ENCODE assay signal across 8 cellular contexts in genomic region chr11:26331911-26332571, GRCh38. TPM values are rescaled to one million over a fixed set of nuclear protein-coding genes. Genes with fewer than 3 reads are reported as not detected.
DNase-seq lines count a peak whose midpoint lies in the region; ATAC-seq, FAIRE-seq and TF ChIP-seq lines count a peak whose summit lies in the region.

Gene ANO3 (plus strand): TSS chr11:26332130. CDS start chr11:26332276, 146 bp downstream.

- H3K36me3 Mint-ChIP-seq in endodermal cell (ENCODE audit: low read depth) = no peaks in the 10 kb centered on the region
- H3K36me3 Mint-ChIP-seq in naive thymus-derived CD8-positive, alpha-beta T cell = peaks cover 0 to 7% (median 0%) of the 10 kb centered on the region in 3 donors

- peak; percentile 51 for DNase-seq in GM10266 (ENCODE audit: extremely low spot score)
- peak; percentile 71 for DNase-seq in HTR-8/SVneo (ENCODE audit: insufficient read length, low spot score)
- DNase-seq in PC-3 = peak; percentile 63
- peak; percentile 97 for DNase-seq in endodermal cell
- DNase-seq in uterus = peak; percentile 14 to 47
- no peak for DNase-seq in naive thymus-derived CD8-positive, alpha-beta T cell

- H3K27me3 ChIP-seq in PC-3 (ENCODE audit: low read length) = peaks cover 47% of the 10 kb centered on the region
- peaks cover 8% of the 10 kb centered on the region for H3K27me3 ChIP-seq in endodermal cell (ENCODE audit: control insufficient read depth, insufficient read depth, low read length, poor library complexity, severe bottlenecking)
- H3K27me3 ChIP-seq in uterus = no peaks in the 10 kb centered on the region

- H3F3A ChIP-seq in PC-3 (ENCODE audit: low read length, unreplicated experiment) = no peaks in the 10 kb centered on the region

- BruUV-seq in PC-3 (replicated peaks; lab: Mats Ljungman, UMichigan) = no TSS peak

- peaks cover 46% of the 10 kb centered on the region for H3K27me3 Mint-ChIP-seq in endodermal cell (ENCODE audit: insufficient read depth)
- H3K27me3 Mint-ChIP-seq in naive thymus-derived CD8-positive, alpha-beta T cell = peaks cover 4 to 23% (median 11%) of the 10 kb centered on the region in 5 donors

- H2AFZ ChIP-seq in PC-3 (ENCODE audit: low read length) = no peak within 1 kb of the TSS

- POLR2A ChIA-PET in PC-3 (lab: Charles Lee; ENCODE audit: unreplicated experiment) = no interaction called here
- POLR2A ChIA-PET in naive thymus-derived CD8-positive, alpha-beta T cell (lab: Charles Lee) = no interaction called here

- H3K9me2 ChIP-seq in PC-3 (replicated peaks; ENCODE audit: low read length) = no peaks in the 10 kb centered on the region

- H3K36me3 ChIP-seq in PC-3 (ENCODE audit: low read depth, low read length) (no peaks in the 10 kb centered on the region), endodermal cell (ENCODE audit: control insufficient read depth, insufficient read depth, low read length) (no peaks in the 10 kb centered on the region), mesodermal cell (ENCODE audit: control insufficient read depth, insufficient read depth, low read length) (no peaks in the 10 kb centered on the region), uterus (no peaks in the 10 kb centered on the region)

- intact Hi-C loops in PC-3 (cut with micrococcal nuclease) (no loop called here), uterus (cut with DNase I; ENCODE audit: low total_unique reads) (no loop called here)

- ATAC-seq in GM21528 (IDR thresholded peaks at IDR 0.05; ENCODE audit: low FRiP score, unreplicated experiment) (peak; percentile 88), PC-3 (peak; percentile 100)
- no peak for ATAC-seq in naive thymus-derived CD8-positive, alpha-beta T cell

- no peaks in the 10 kb centered on the region for H3K79me2 ChIP-seq in PC-3 (ENCODE audit: low read length)

- CTCF ChIA-PET in PC-3 (lab: Charles Lee) = no interaction called here

- peak; percentile 25 for TF ChIP-seq CTCF in GM10266 (IDR thresholded peaks at IDR 0.05; ENCODE audit: control insufficient read depth, insufficient read depth, low read depth, missing control alignments)
- TF ChIP-seq CTCF in PC-3 (conservative IDR thresholded peaks at IDR 0.05; ENCODE audit: low read depth, low read length) = peak; percentile 47
- peak; percentile 84 for TF ChIP-seq CTCF in endodermal cell (conservative IDR thresholded peaks at IDR 0.05)
- peak in 1 of 4 experiments; percentile 10 for TF ChIP-seq CTCF in uterus (IDR thresholded peaks at IDR 0.05)

- TF ChIP-seq POLR2A in uterus (IDR thresholded peaks at IDR 0.05) = no peak

- no peak within 1 kb of the TSS for H3K27ac Mint-ChIP-seq in endodermal cell
- no peak within 1 kb of the TSS for H3K27ac Mint-ChIP-seq in naive thymus-derived CD8-positive, alpha-beta T cell

- no peak within 1 kb of the TSS for H3K4me3 ChIP-seq in PC-3 (ENCODE audit: low read length)
- peak within 1 kb of the TSS; percentile 74 for H3K4me3 ChIP-seq in endodermal cell (ENCODE audit: low read length)
- peak within 1 kb of the TSS; percentile 15 for H3K4me3 ChIP-seq in mesodermal cell (ENCODE audit: extremely low read depth, insufficient read depth, low read length, poor library complexity, severe bottlenecking)
- H3K4me3 ChIP-seq in uterus = no peak within 1 kb of the TSS

- H3K9me3 ChIP-seq in PC-3 (ENCODE audit: low read length) (no peaks in the 10 kb centered on the region), endodermal cell (ENCODE audit: control insufficient read depth, low read length) (no peaks in the 10 kb centered on the region), mesodermal cell (ENCODE audit: control insufficient read depth, low read length) (no peaks in the 10 kb centered on the region), uterus (no peaks in the 10 kb centered on the region)

- peaks cover 10% of the 10 kb centered on the region for H3K4me1 Mint-ChIP-seq in endodermal cell
- no peaks in the 10 kb centered on the region for H3K4me1 Mint-ChIP-seq in naive thymus-derived CD8-positive, alpha-beta T cell

- 8 to 22% methylated on average over 11 to 35 of the region's 36 CpGs for WGBS in endodermal cell (ENCODE audit: insufficient coverage in 1 of 2, insufficient read length in 1 of 2), 2 experiments
- WGBS in mesodermal cell (ENCODE audit: insufficient coverage in 2 of 2), 2 experiments = 1 to 5% methylated on average over 25 to 27 of the region's 36 CpGs

- H3K4me3 Mint-ChIP-seq in endodermal cell = peak within 1 kb of the TSS; percentile 52
- no peak within 1 kb of the TSS for H3K4me3 Mint-ChIP-seq in naive thymus-derived CD8-positive, alpha-beta T cell

- no peak within 1 kb of the TSS for H3K27ac ChIP-seq in PC-3 (ENCODE audit: low read length)
- H3K27ac ChIP-seq in endodermal cell (ENCODE audit: low read depth, low read length) = peak within 1 kb of the TSS; percentile 80
- H3K27ac ChIP-seq in mesodermal cell (ENCODE audit: low read depth, low read length, severe bottlenecking) = no peak within 1 kb of the TSS
- no peak within 1 kb of the TSS for H3K27ac ChIP-seq in uterus

- no peaks in the 10 kb centered on the region for H4K20me1 ChIP-seq in PC-3 (ENCODE audit: low read length)

- no peak within 1 kb of the TSS for H3K9ac ChIP-seq in PC-3 (ENCODE audit: low read length)
- no peak within 1 kb of the TSS for H3K9ac ChIP-seq in endodermal cell (ENCODE audit: extremely low read depth, low read length, poor library complexity, severe bottlenecking)

- H3K4me2 ChIP-seq in PC-3 (ENCODE audit: low read length) = peak within 1 kb of the TSS; percentile 14

- no peaks in the 10 kb centered on the region for H3K9me3 Mint-ChIP-seq in endodermal cell
- H3K9me3 Mint-ChIP-seq in naive thymus-derived CD8-positive, alpha-beta T cell = peaks cover 0 to 14% (median 1%) of the 10 kb centered on the region in 9 donors

- H3K4me1 ChIP-seq in PC-3 (ENCODE audit: insufficient read depth, low read length) = no peaks in the 10 kb centered on the region
- no peaks in the 10 kb centered on the region for H3K4me1 ChIP-seq in endodermal cell (ENCODE audit: control insufficient read depth, insufficient read depth, low read length)
- H3K4me1 ChIP-seq in mesodermal cell (ENCODE audit: control insufficient read depth, insufficient read depth, low read length, poor library complexity, severe bottlenecking) = no peaks in the 10 kb centered on the region
- H3K4me1 ChIP-seq in uterus = no peaks in the 10 kb centered on the region

- peak; percentile 51 for FAIRE-seq in HTR-8/SVneo (lab: Jason Lieb, UNC)

RNA-seq across cellular contexts. Expression of gene ANO3, which starts in this region (rescaled TPM):
- total RNA-seq in PC-3 (2014; rRNA removed) = not detected in 2 replicates
- not detected for total RNA-seq in endodermal cell
- polyA plus RNA-seq in endodermal cell (2013, experiment 1 of 2) = 1.8 TPM
- 2.0 TPM for polyA plus RNA-seq in endodermal cell (2013, experiment 2 of 2)
- polyA plus RNA-seq in mesodermal cell (2013, experiment 1 of 2) = 0.48 TPM
- polyA plus RNA-seq in mesodermal cell (2013, experiment 2 of 2) = 0.46 TPM
- 1 to 10 TPM in 2 of 4 donors, not detected in 2; 1.6 to 1.8 TPM for total RNA-seq in uterus
- total RNA-seq in naive thymus-derived CD8-positive, alpha-beta T cell = not detected
- polyA plus RNA-seq in naive thymus-derived CD8-positive, alpha-beta T cell = not detected

Comparison
In these comparisons a context has a peak if more than half of its experiments do, and no peak if none do; other contexts are left out.
1. Peak in DNase-seq, ATAC-seq and H3K4me2 ChIP-seq in PC-3; RNA of the gene not detected or under 1 TPM.
2. DNase-seq: peak in GM10266 (single experiment), HTR-8/SVneo (single experiment), endodermal cell (single experiment) and uterus (2 of 2); none in naive thymus-derived CD8-positive, alpha-beta T cell (0 of 10).
3. H3K4me3 ChIP-seq: peak in endodermal cell (single experiment) and mesodermal cell (single experiment); none in PC-3 (single experiment) and uterus (0 of 2).